Comparison of ENCODE assay signal across 8 cellular contexts in the genomic region with DNA sequence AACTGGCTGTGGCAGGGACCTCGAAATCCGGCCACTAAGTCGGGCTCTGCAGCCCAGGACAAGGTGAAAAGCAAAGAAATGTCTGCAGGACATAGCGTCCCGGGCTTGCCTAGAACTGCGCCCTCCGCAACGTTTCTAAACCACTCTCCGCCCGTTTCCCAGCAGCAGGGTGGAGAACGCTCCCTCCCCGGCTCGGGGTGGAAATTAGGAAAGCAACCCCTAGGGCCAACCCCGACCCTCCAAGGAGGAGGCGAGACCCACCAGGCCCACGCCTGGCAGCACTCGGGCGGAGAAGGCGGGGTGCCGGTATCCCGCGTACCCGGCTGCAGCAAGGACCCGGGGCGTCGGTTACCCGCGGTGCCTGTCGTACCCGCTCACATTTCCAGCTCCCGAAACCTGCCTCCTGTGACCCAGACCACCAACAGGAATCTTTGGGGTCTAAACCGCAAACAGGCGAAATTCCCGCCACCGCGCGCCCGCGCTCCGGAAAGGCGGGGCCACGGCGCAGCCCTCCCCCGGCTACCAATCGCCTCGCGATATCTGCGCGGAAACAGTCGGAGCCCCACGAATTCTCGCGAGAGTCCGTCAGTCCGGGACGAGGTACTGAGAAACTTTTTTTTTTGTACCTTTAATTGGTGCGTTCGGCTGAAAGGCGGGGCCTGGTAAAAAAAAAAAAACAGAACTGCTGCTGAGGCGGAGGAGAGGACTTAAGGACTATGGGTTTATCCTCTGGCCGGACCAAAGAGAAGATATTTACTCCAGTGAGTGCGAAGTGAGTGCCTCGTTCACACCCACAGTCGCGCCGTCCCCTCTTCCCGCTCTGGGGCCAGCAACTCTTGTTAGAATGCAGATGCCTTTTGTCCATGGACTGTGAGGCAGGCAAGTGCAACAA. TPM values are rescaled to one million over a fixed set of nuclear protein-coding genes. Genes with fewer than 3 reads are reported as not detected.
DNase-seq lines count a peak whose midpoint lies in the region; ATAC-seq and TF ChIP-seq lines count a peak whose summit lies in the region.

A gene with protein sequence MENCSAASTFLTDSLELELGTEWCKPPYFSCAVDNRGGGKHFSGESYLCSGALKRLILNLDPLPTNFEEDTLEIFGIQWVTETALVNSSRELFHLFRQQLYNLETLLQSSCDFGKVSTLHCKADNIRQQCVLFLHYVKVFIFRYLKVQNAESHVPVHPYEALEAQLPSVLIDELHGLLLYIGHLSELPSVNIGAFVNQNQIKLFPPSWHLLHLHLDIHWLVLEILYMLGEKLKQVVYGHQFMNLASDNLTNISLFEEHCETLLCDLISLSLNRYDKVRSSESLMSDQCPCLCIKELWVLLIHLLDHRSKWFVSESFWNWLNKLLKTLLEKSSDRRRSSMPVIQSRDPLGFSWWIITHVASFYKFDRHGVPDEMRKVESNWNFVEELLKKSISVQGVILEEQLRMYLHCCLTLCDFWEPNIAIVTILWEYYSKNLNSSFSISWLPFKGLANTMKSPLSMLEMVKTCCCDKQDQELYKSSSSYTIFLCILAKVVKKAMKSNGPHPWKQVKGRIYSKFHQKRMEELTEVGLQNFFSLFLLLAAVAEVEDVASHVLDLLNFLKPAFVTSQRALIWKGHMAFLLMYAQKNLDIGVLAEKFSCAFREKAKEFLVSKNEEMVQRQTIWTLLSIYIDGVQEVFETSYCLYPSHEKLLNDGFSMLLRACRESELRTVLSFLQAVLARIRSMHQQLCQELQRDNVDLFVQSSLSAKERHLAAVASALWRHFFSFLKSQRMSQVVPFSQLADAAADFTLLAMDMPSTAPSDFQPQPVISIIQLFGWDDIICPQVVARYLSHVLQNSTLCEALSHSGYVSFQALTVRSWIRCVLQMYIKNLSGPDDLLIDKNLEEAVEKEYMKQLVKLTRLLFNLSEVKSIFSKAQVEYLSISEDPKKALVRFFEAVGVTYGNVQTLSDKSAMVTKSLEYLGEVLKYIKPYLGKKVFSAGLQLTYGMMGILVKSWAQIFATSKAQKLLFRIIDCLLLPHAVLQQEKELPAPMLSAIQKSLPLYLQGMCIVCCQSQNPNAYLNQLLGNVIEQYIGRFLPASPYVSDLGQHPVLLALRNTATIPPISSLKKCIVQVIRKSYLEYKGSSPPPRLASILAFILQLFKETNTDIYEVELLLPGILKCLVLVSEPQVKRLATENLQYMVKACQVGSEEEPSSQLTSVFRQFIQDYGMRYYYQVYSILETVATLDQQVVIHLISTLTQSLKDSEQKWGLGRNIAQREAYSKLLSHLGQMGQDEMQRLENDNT (minus strand): TSS at position 491 of the 892 bp plus-strand sequence. CDS start 739 bp downstream, outside the sequence.

- peaks cover 38% of the 10 kb centered on the region for H3K79me2 ChIP-seq in SK-N-SH (ENCODE audit: insufficient read depth)
- peaks cover 18% of the 10 kb centered on the region for H3K79me2 ChIP-seq in osteoblast (ENCODE audit: insufficient read depth, low read length)

- H3K27me3 Mint-ChIP-seq in activated naive CD4-positive, alpha-beta T cell treated with anti-CD3 and anti-CD28 coated beads, Interleukin-2, amount 10 ng/mL, durations not matched to agents 7 days and 5 days = peaks cover 5% of the 10 kb centered on the region

- H3K4me1 ChIP-seq in SK-N-SH (ENCODE audit: control insufficient read depth in 1 of 2, insufficient read depth in 2 of 2, low read depth in 1 of 2, low read length in 1 of 2) = peaks cover 0 to 9% of the 10 kb centered on the region in 2 experiments; a peak in 2 of 4 replicates
- H3K4me1 ChIP-seq in osteoblast (ENCODE audit: insufficient read depth, low read length) = peaks cover 4% of the 10 kb centered on the region
- peaks cover 0 to 9% of the 10 kb centered on the region in 2 donors for H3K4me1 ChIP-seq in thoracic aorta (ENCODE audit: control insufficient read depth in 1 of 2, low read depth in 2 of 2)

- CTCF ChIA-PET in GM10248 (lab: Yijun Ruan, JAX) = no interaction called here
- CTCF ChIA-PET in SK-N-SH (lab: Yijun Ruan, JAX) = interaction anchor here (0.6 kb wide), 1 partner anchor 724 kb away, joined by 3 read pairs; no protein-coding TSS in a partner anchor
- CTCF ChIA-PET in activated naive CD4-positive, alpha-beta T cell treated with anti-CD3 and anti-CD28 coated beads, Interleukin-2, amount 10 ng/mL, durations not matched to agents 7 days and 5 days (lab: Charles Lee) = no interaction called here

- H2AFZ ChIP-seq in SK-N-SH (ENCODE audit: low read depth) (peak within 1 kb of the TSS; percentile 98), osteoblast (ENCODE audit: low read length) (peak within 1 kb of the TSS; percentile 99)

- ATAC-seq in HG02610 (IDR thresholded peaks at IDR 0.05; ENCODE audit: unreplicated experiment) = peak; percentile 97
- peak; percentile 95 for ATAC-seq in thoracic aorta (ENCODE audit: insufficient number of reproducible peaks, low FRiP score, low read depth)

- H3K36me3 Mint-ChIP-seq in activated naive CD4-positive, alpha-beta T cell treated with anti-CD3 and anti-CD28 coated beads, Interleukin-2, amount 10 ng/mL, durations not matched to agents 7 days and 5 days = peaks cover 19% of the 10 kb centered on the region

- TF ChIP-seq EP300 in SK-N-SH (IDR thresholded peaks at IDR 0.05; ENCODE audit: borderline replicate concordance in 1 of 2, low read depth in 1 of 2, low read length in 1 of 2) = no peak

- DNase-seq in GM10248 (ENCODE audit: extremely low spot score) (peak; percentile 92), NCI-H1092 (lab: John Stamatoyannopoulos, UW) (peak; percentile 88), SK-N-SH (peak; percentile 94), glomerular visceral epithelial cell (ENCODE audit: extremely low spot score) (peak; percentile 95), osteoblast (ENCODE audit: insufficient read length, low spot score, missing footprints) (peak; percentile 88), thoracic aorta (ENCODE audit: low spot score) (peak; percentile 71)
- DNase-seq in activated naive CD4-positive, alpha-beta T cell treated with anti-CD3 and anti-CD28 coated beads, Interleukin-2, amount 10 ng/mL, durations not matched to agents 7 days and 5 days = peak; percentile 96

- H4K20me1 ChIP-seq in SK-N-SH (ENCODE audit: insufficient read depth) = no peaks in the 10 kb centered on the region
- H4K20me1 ChIP-seq in osteoblast (ENCODE audit: insufficient read depth, low read length) = no peaks in the 10 kb centered on the region

- TF ChIP-seq CTCF in GM10248 (IDR thresholded peaks at IDR 0.05; ENCODE audit: control extremely low read depth, extremely low read depth, low read depth, missing control alignments) (no peak), SK-N-SH (IDR thresholded peaks at IDR 0.05) (no peak), osteoblast (IDR thresholded peaks at IDR 0.05; ENCODE audit: extremely low read depth, low read depth, low read length) (no peak), thoracic aorta (IDR thresholded peaks at IDR 0.05) (no peak)

- peak within 1 kb of the TSS; percentile 90 for H3K4me3 Mint-ChIP-seq in activated naive CD4-positive, alpha-beta T cell treated with anti-CD3 and anti-CD28 coated beads, Interleukin-2, amount 10 ng/mL, durations not matched to agents 7 days and 5 days

- TF ChIP-seq RAD21 in SK-N-SH (IDR thresholded peaks at IDR 0.05; ENCODE audit: low read length) = peak; percentile 7; the same call in 1 of the 2 replicates

- peaks cover 38% of the 10 kb centered on the region for H3K4me1 Mint-ChIP-seq in activated naive CD4-positive, alpha-beta T cell treated with anti-CD3 and anti-CD28 coated beads, Interleukin-2, amount 10 ng/mL, durations not matched to agents 7 days and 5 days

- H3K9me3 ChIP-seq in SK-N-SH = no peaks in the 10 kb centered on the region
- no peaks in the 10 kb centered on the region for H3K9me3 ChIP-seq in osteoblast (ENCODE audit: low read depth, low read length)
- H3K9me3 ChIP-seq in thoracic aorta = no peaks in the 10 kb centered on the region

- no peaks in the 10 kb centered on the region for H3F3A ChIP-seq in SK-N-SH (replicated peaks; ENCODE audit: insufficient read depth)

- H3K9me3 Mint-ChIP-seq in activated naive CD4-positive, alpha-beta T cell treated with anti-CD3 and anti-CD28 coated beads, Interleukin-2, amount 10 ng/mL, durations not matched to agents 7 days and 5 days = no peaks in the 10 kb centered on the region

- H3K27me3 ChIP-seq in SK-N-SH (ENCODE audit: insufficient read depth) (no peaks in the 10 kb centered on the region), osteoblast (ENCODE audit: insufficient read depth, low read length) (no peaks in the 10 kb centered on the region), thoracic aorta (replicated peaks; ENCODE audit: insufficient read depth) (no peaks in the 10 kb centered on the region)

- H3K9ac ChIP-seq in SK-N-SH = peak within 1 kb of the TSS; percentile 86

- H3K4me3 ChIP-seq in SK-N-SH (ENCODE audit: low read depth in 2 of 2, low read length in 1 of 2) (peak within 1 kb of the TSS; percentile 91 to 94), osteoblast (ENCODE audit: insufficient read depth, low read length) (peak within 1 kb of the TSS; percentile 98), thoracic aorta (peak within 1 kb of the TSS; percentile 92)

- H3K9me2 ChIP-seq in SK-N-SH = no peaks in the 10 kb centered on the region

- POLR2A ChIA-PET in GM10248 (lab: Yijun Ruan, JAX) (no interaction called here), SK-N-SH (lab: Yijun Ruan, JAX) (no interaction called here)

- H3K4me2 ChIP-seq in SK-N-SH (peak within 1 kb of the TSS; percentile 84), osteoblast (ENCODE audit: insufficient read depth, low read length) (peak within 1 kb of the TSS; percentile 90)

- WGBS in SK-N-SH (ENCODE audit: low lambda C conversion rate) = under 1% methylated on average over 34 of the region's 67 CpGs

- H3K27ac ChIP-seq in SK-N-SH (ENCODE audit: low read depth in 2 of 2, low read length in 1 of 2) (peak within 1 kb of the TSS; percentile 30 to 90), osteoblast (ENCODE audit: low read depth, low read length) (peak within 1 kb of the TSS; percentile 77), thoracic aorta (peak within 1 kb of the TSS in 1 of 2 donors; percentile 50)

- H3K27ac Mint-ChIP-seq in activated naive CD4-positive, alpha-beta T cell treated with anti-CD3 and anti-CD28 coated beads, Interleukin-2, amount 10 ng/mL, durations not matched to agents 7 days and 5 days = peak within 1 kb of the TSS; percentile 89

- H3K36me3 ChIP-seq in SK-N-SH (replicated peaks in 1 of 2; ENCODE audit: control insufficient read depth in 1 of 2, insufficient read depth in 2 of 2, low read length in 1 of 2) (peaks cover 3 to 16% of the 10 kb centered on the region in 2 experiments), osteoblast (ENCODE audit: insufficient read depth, low read length) (peaks cover 2% of the 10 kb centered on the region), thoracic aorta (no peaks in the 10 kb centered on the region)

TF ChIP-seq in SK-N-SH, 30 proteins besides CTCF, POLR2A, EP300 and RAD21 (continues in another document):
- no peak for TF ChIP-seq FOXJ3 (CRISPR knock-in tag; IDR thresholded peaks at IDR 0.05)
- no peak for TF ChIP-seq JUND (IDR thresholded peaks at IDR 0.05)
- TF ChIP-seq YY1 (IDR thresholded peaks at IDR 0.05; ENCODE audit: low read depth) = no peak
- TF ChIP-seq TCF12 (IDR thresholded peaks at IDR 0.05) = no peak
- no peak for TF ChIP-seq ELF1 (IDR thresholded peaks at IDR 0.05)

RNA-seq across cellular contexts. Expression of the gene that starts here (rescaled TPM):
- polyA plus RNA-seq in SK-N-SH (2012; rRNA removed) = 4.3 and 6.3 TPM in 2 replicates
- 6.5 and 7.3 TPM in 2 replicates for polyA plus RNA-seq in SK-N-SH (2012; cell fraction: cytosol; rRNA removed)
- polyA plus RNA-seq in SK-N-SH (2012; cell fraction: nucleus; rRNA removed) = 3.6 and 7.2 TPM in 2 replicates
- total RNA-seq in osteoblast (10.3 and 11.9 TPM in 2 replicates), thoracic aorta (1 to 10 TPM; 4.3 to 5.3 TPM)
